8 cellular contexts compared by ENCODE assay signal in genomic region chr12:2034633-2035420, GRCh38. TPM values are rescaled to one million over a fixed set of nuclear protein-coding genes. Genes with fewer than 3 reads are reported as not detected.
DNase-seq lines count a peak whose midpoint lies in the region; ATAC-seq and TF ChIP-seq lines count a peak whose summit lies in the region.

No MANE protein-coding gene starts in this region.

- peak overlapping the region; percentile 38 for H3K4me3 ChIP-seq in SJCRH30
- H3K4me3 ChIP-seq in subcutaneous abdominal adipose tissue (ENCODE audit: low read depth in 1 of 5, low read length in 5 of 5): peak overlapping the region; percentile 55 to 62 (median 60)

- H3K9ac ChIP-seq in subcutaneous abdominal adipose tissue (ENCODE audit: low read length in 5 of 5): peak overlapping the region in 4 of 5 donors; percentile 35 to 68 (median 54)

- no peak overlapping the region for H3K27ac ChIP-seq in C4-2B
- no peak overlapping the region for H3K27ac ChIP-seq in SJCRH30
- no peak overlapping the region for H3K27ac ChIP-seq in subcutaneous abdominal adipose tissue (ENCODE audit: low read depth, low read length)

- peaks cover 40% of the 10 kb centered on the region; the same call in 1 of the 2 replicates for H3K27me3 ChIP-seq in SJCRH30
- no peaks in the 10 kb centered on the region for H3K27me3 ChIP-seq in subcutaneous abdominal adipose tissue (ENCODE audit: control insufficient read depth in 5 of 5, insufficient read depth in 4 of 5, low read length in 5 of 5)

- H3K36me3 ChIP-seq in SJCRH30 (no peaks in the 10 kb centered on the region), subcutaneous abdominal adipose tissue (ENCODE audit: control insufficient read depth in 5 of 5, insufficient read depth in 5 of 5, low read length in 5 of 5) (no peaks in the 10 kb centered on the region)

- TF ChIP-seq CTCF in C4-2B (conservative IDR thresholded peaks at IDR 0.05): peak; percentile 99

- H3K4me1 ChIP-seq in SJCRH30 (no peaks in the 10 kb centered on the region), subcutaneous abdominal adipose tissue (ENCODE audit: control insufficient read depth in 5 of 5, insufficient read depth in 5 of 5, low read length in 5 of 5) (peaks cover 2 to 23% (median 22%) of the 10 kb centered on the region in 5 donors)

- H3K9me3 ChIP-seq in SJCRH30 (replicated peaks) (no peaks in the 10 kb centered on the region), subcutaneous abdominal adipose tissue (ENCODE audit: control insufficient read depth in 5 of 5, low read length in 5 of 5) (no peaks in the 10 kb centered on the region)

- ATAC-seq in GM21360 (IDR thresholded peaks at IDR 0.05; ENCODE audit: unreplicated experiment): peak; percentile 83

- DNase-seq in Kasumi-1 (lab: John Stamatoyannopoulos, UW): peak; percentile 37 to 40
- DNase-seq in SJCRH30: peak; percentile 52 to 67
- peak; percentile 64 to 87 (median 77) for DNase-seq in activated naive CD4-positive, alpha-beta T cell (lab: John Stamatoyannopoulos, UW)
- peak; percentile 91 for DNase-seq in germinal center (ENCODE audit: low spot score)
- DNase-seq in nucleus accumbens (lab: John Stamatoyannopoulos, UW): peak in 51 of 56 donors; percentile 41 to 94 (median 75)

RNA-seq across cellular contexts. Expression of gene CACNA1C, which starts 18.0 kb away (rescaled TPM):
- total RNA-seq in SJCRH30 (2014; rRNA removed; shearing (Covaris generic)): not detected in 2 replicates

RNA-seq across cellular contexts. Expression of gene DCP1B, which starts 30.6 kb away (rescaled TPM):
- 10.6 and 11.8 TPM in 2 replicates for total RNA-seq in SJCRH30 (2014; rRNA removed; shearing (Covaris generic))

Comparison
In these comparisons a context has a peak if more than half of its experiments do, and no peak if none do; other contexts are left out.
1. DNase-seq: peak in every context shown above with its lines; median percentile 91 in germinal center; 77 in activated naive CD4-positive, alpha-beta T cell; 75 in nucleus accumbens; 60 in SJCRH30; 38 in Kasumi-1.